In genomic region chr15:70016511-70016994, GRCh38 we compare ENCODE assay signal across 14 cellular contexts.
DNase-seq lines count a peak whose midpoint lies in the region; ATAC-seq, FAIRE-seq and TF ChIP-seq lines count a peak whose summit lies in the region.
"Had no signal": no experiment of that assay in that cellular context is flagged by ENCODE, and none has a peak within 500 bp of the region (broad histone marks: within the 10 kb centered on the region; RNA-seq: fewer than 3 reads in every experiment).

No MANE protein-coding gene starts in this region.

- no peaks in the 10 kb centered on the region for H3K9me2 ChIP-seq in OCI-LY7 (ENCODE audit: insufficient read depth, low read length)

- no peak overlapping the region for H3K4me3 ChIP-seq in left ventricle myocardium inferior
- H3K4me3 ChIP-seq in OCI-LY7 (ENCODE audit: low read depth, low read length, poor library complexity, severe bottlenecking), result peak overlapping the region; percentile 28
- no peak overlapping the region for H3K4me3 ChIP-seq in body of pancreas
- H3K4me3 ChIP-seq: GM23248, heart left ventricle, thyroid gland had no signal

- no peaks in the 10 kb centered on the region for H3K79me2 ChIP-seq in OCI-LY7 (ENCODE audit: insufficient read depth, low read depth, low read length)

- H2AFZ ChIP-seq in OCI-LY7 (ENCODE audit: low read length), result peak overlapping the region; percentile 53
- H2AFZ ChIP-seq: GM23248 had no signal

- no peaks in the 10 kb centered on the region for H3K4me1 ChIP-seq in left ventricle myocardium inferior
- peaks cover 85% of the 10 kb centered on the region for H3K4me1 ChIP-seq in OCI-LY7 (ENCODE audit: insufficient read depth, low read length, poor library complexity, severe bottlenecking)
- no peaks in the 10 kb centered on the region for H3K4me1 ChIP-seq in body of pancreas
- H3K4me1 ChIP-seq: heart left ventricle, thyroid gland had no signal

- POLR2A ChIA-PET in OCI-LY7 (lab: Charles Lee), result interaction anchor here (1.1 kb wide), 1 partner anchor 20 kb away, joined by 4 read pairs; no protein-coding TSS in a partner anchor

- peak; percentile 20 for ATAC-seq in GM21619 (IDR thresholded peaks at IDR 0.05; ENCODE audit: unreplicated experiment)
- ATAC-seq in body of pancreas, result no peak
- no peak for ATAC-seq in left ventricle myocardium superior
- ATAC-seq: heart left ventricle had no signal

- no peak for TF ChIP-seq POLR2A in body of pancreas (IDR thresholded peaks at IDR 0.05)

- TF ChIP-seq CTCF in left ventricle myocardium inferior (IDR thresholded peaks at IDR 0.05; ENCODE audit: borderline replicate concordance), result no peak
- TF ChIP-seq CTCF in OCI-LY7 (conservative IDR thresholded peaks at IDR 0.05; ENCODE audit: low read length), result no peak
- no peak for TF ChIP-seq CTCF in body of pancreas (IDR thresholded peaks at IDR 0.05)
- no peak for TF ChIP-seq CTCF in D721Med (IDR thresholded peaks at IDR 0.05; ENCODE audit: insufficient read depth, missing control alignments)

- BruUV-seq in OCI-LY7 (replicated peaks; lab: Mats Ljungman, UMichigan), result no TSS peak

- no peaks in the 10 kb centered on the region for H3K36me3 ChIP-seq in left ventricle myocardium inferior
- no peaks in the 10 kb centered on the region for H3K36me3 ChIP-seq in OCI-LY7 (ENCODE audit: insufficient read depth, low read length)
- H3K36me3 ChIP-seq in body of pancreas (replicated peaks in 1 of 2; ENCODE audit: insufficient read depth in 1 of 2, low read depth in 2 of 2), result no peaks in the 10 kb centered on the region
- H3K36me3 ChIP-seq: heart left ventricle, thyroid gland, WERI-Rb-1 had no signal

- H3K9me3 ChIP-seq in left ventricle myocardium inferior (replicated peaks), result peaks cover 12% of the 10 kb centered on the region
- H3K9me3 ChIP-seq in OCI-LY7 (ENCODE audit: low read length), result no peaks in the 10 kb centered on the region
- H3K9me3 ChIP-seq in body of pancreas, result no peaks in the 10 kb centered on the region
- H3K9me3 ChIP-seq: thyroid gland had no signal

- H4K20me1 ChIP-seq in OCI-LY7 (ENCODE audit: insufficient read depth, low read length), result no peaks in the 10 kb centered on the region

- CTCF ChIA-PET in OCI-LY7 (lab: Charles Lee; ENCODE audit: unreplicated experiment), result no interaction called here

- DNase-seq in cardiac septum (ENCODE audit: low spot score), result peak; percentile 31
- DNase-seq in left ventricle myocardium inferior, result no peak
- peak; percentile 42 for DNase-seq in OCI-LY7 (ENCODE audit: low spot score)
- DNase-seq in activated effector memory CD4-positive, alpha-beta T cell treated with Interleukin-2 at 50 U/mL for 16 hours, result no peak
- DNase-seq in body of pancreas, result no peak
- DNase-seq in D721Med (ENCODE audit: insufficient read length, low spot score), result no peak
- no peak for DNase-seq in left ventricle myocardium superior
- DNase-seq: amniotic stem cell, DMS 273 treated with DMSO at 0.1 percent for 48 hours, GM23248, heart left ventricle, thyroid gland, WERI-Rb-1 had no signal

- WGBS in body of pancreas, 2 donors, result 68 to 81% methylated on average over 6 of the region's 6 CpGs

- intact Hi-C loops in cardiac septum (cut with DNase I), result no loop called here
- intact Hi-C loops in left ventricle myocardium inferior (cut with micrococcal nuclease), result no loop called here
- intact Hi-C loops in OCI-LY7 (cut with micrococcal nuclease; ENCODE audit: unreplicated experiment), result no loop called here
- intact Hi-C loops in body of pancreas (cut with DNase I), result no loop called here
- intact Hi-C loops in left ventricle myocardium superior (cut with micrococcal nuclease), result no loop called here

- H3K4me2 ChIP-seq in OCI-LY7 (ENCODE audit: low read length), result peak overlapping the region; percentile 72

- H3K27me3 ChIP-seq in left ventricle myocardium inferior (ENCODE audit: low read depth) (peaks cover 88% of the 10 kb centered on the region), body of pancreas (no peaks in the 10 kb centered on the region)
- H3K27me3 ChIP-seq: thyroid gland had no signal

- no peak for FAIRE-seq in D721Med (lab: Jason Lieb, UNC)

- H3K27ac ChIP-seq in left ventricle myocardium inferior (replicated peaks) (no peak overlapping the region), OCI-LY7 (ENCODE audit: low read depth, low read length, poor library complexity, severe bottlenecking) (peak overlapping the region; percentile 81), body of pancreas (no peak overlapping the region)
- H3K27ac ChIP-seq: GM23248, heart left ventricle, thyroid gland, WERI-Rb-1 had no signal

Comparison
In these comparisons a context has a peak if more than half of its experiments do, and no peak if none do; other contexts are left out.
1. DNase-seq: peak in cardiac septum (single experiment) and OCI-LY7 (single experiment); none in left ventricle myocardium inferior (single experiment), activated effector memory CD4-positive, alpha-beta T cell treated with Interleukin-2 at 50 U/mL for 16 hours (single experiment), body of pancreas (0 of 4), D721Med (single experiment) and left ventricle myocardium superior (single experiment).